26 cellular contexts compared by ENCODE assay signal in the genomic region with DNA sequence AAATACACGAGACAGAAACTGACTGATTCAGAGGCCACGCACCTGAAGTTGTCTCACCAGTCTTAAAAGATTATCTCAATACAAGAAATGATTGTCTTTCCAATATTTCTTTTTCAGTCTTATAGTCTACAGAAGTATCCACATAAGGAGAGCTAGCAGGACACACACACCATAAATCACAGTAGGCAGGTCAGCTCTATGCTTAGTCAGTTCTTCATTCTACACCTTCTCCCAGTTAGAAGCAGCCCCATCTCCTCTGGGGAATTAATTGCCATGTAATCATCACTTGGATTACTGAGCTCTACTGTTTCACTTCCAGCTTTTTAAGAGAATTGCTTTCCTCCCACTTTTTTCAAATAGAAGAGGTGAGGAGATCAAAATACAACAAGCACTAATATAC. TPM values are rescaled to one million over a fixed set of nuclear protein-coding genes. Genes with fewer than 3 reads are reported as not detected.
DNase-seq lines count a peak whose midpoint lies in the region; ATAC-seq and TF ChIP-seq lines count a peak whose summit lies in the region.
"Had no signal": no experiment of that assay in that cellular context is flagged by ENCODE, and none has a peak within 500 bp of the region (broad histone marks: within the 10 kb centered on the region; RNA-seq: fewer than 3 reads in every experiment).

No MANE protein-coding gene starts in this region.

- no peak overlapping the region for H2AFZ ChIP-seq in SK-N-SH (ENCODE audit: low read depth)

- H3K36me3 ChIP-seq in SK-N-SH (replicated peaks in 1 of 2; ENCODE audit: control insufficient read depth in 1 of 2, insufficient read depth in 2 of 2, low read length in 1 of 2): no peaks in the 10 kb centered on the region
- H3K36me3 ChIP-seq in uterus: no peaks in the 10 kb centered on the region
- H3K36me3 ChIP-seq: thoracic aorta had no signal

- H3K9ac ChIP-seq in SK-N-SH: no peak overlapping the region

- no peak overlapping the region for H3K4me3 ChIP-seq in SK-N-SH (ENCODE audit: low read depth in 2 of 2, low read length in 1 of 2)
- H3K4me3 ChIP-seq in foreskin fibroblast (ENCODE audit: low read depth in 1 of 2, low read length in 2 of 2): no peak overlapping the region
- H3K4me3 ChIP-seq in uterus: no peak overlapping the region
- H3K4me3 ChIP-seq: A549, dorsolateral prefrontal cortex, thoracic aorta had no signal

- H3K9me2 ChIP-seq in SK-N-SH: no peaks in the 10 kb centered on the region

- WGBS in SK-N-SH (ENCODE audit: low lambda C conversion rate): 88% methylated on average over 2 of the region's 2 CpGs

- intact Hi-C loops in uterus (cut with DNase I; ENCODE audit: low total_unique reads): no loop called here

- H3F3A ChIP-seq in SK-N-SH (replicated peaks; ENCODE audit: insufficient read depth): no peaks in the 10 kb centered on the region

- TF ChIP-seq EP300 in SK-N-SH (IDR thresholded peaks at IDR 0.05; ENCODE audit: borderline replicate concordance in 1 of 2, low read depth in 1 of 2, low read length in 1 of 2): no peak

- H3K9me3 ChIP-seq in SK-N-SH (no peaks in the 10 kb centered on the region), uterus (no peaks in the 10 kb centered on the region)
- H3K9me3 ChIP-seq: A549, thoracic aorta had no signal

- H3K4me2 ChIP-seq in SK-N-SH: no peak overlapping the region
- H3K4me2 ChIP-seq: A549 had no signal

- ATAC-seq in SK-N-SH treated with all-trans-retinoic acid at 6 μM for 48 hours (peak; percentile 25; the same call in 1 of the 3 replicates), HG03469 (IDR thresholded peaks at IDR 0.05; ENCODE audit: unreplicated experiment) (no peak), HG03280 (IDR thresholded peaks at IDR 0.05; ENCODE audit: unreplicated experiment) (no peak)
- ATAC-seq: A549; activated naive CD8-positive, alpha-beta T cell treated with anti-CD3 and anti-CD28 coated beads, Interleukin-2, amount 50 U/mL, for 24 hours; HCT116; left ventricle myocardium superior; naive thymus-derived CD8-positive, alpha-beta T cell had no signal

- TF ChIP-seq CTCF in SK-N-SH (IDR thresholded peaks at IDR 0.05): no peak
- TF ChIP-seq CTCF in foreskin fibroblast (IDR thresholded peaks at IDR 0.05; ENCODE audit: low read depth, low read length): no peak
- TF ChIP-seq CTCF in uterus (IDR thresholded peaks at IDR 0.05): no peak

- no peaks in the 10 kb centered on the region for H4K20me1 ChIP-seq in SK-N-SH (ENCODE audit: insufficient read depth)

- DNase-seq in SK-N-SH (no peak), NCI-H2227 treated with DMSO at 0.1 percent for 48 hours (lab: John Stamatoyannopoulos, UW) (peak; percentile 40), foreskin fibroblast (peak; percentile 8 to 10), uterus (no peak)
- no peak for DNase-seq in activated naive CD4-positive, alpha-beta T cell treated with anti-CD3 and anti-CD28 coated beads, Interleukin-2, amount 50 U/mL, for 16 hours
- DNase-seq: activated CD4-positive, alpha-beta T cell treated with anti-CD3 and anti-CD28 coated beads for 4 hours; activated gamma-delta T cell; activated naive CD8-positive, alpha-beta T cell treated with anti-CD3 and anti-CD28 coated beads, Interleukin-2, amount 50 U/mL, for 24 hours; activated T-cell treated with anti-CD3 and anti-CD28 coated beads, Interleukin-2, amount 50 U/mL, for 24 hours; DMS79; dorsolateral prefrontal cortex; islet precursor cell; left ventricle myocardium superior; naive thymus-derived CD8-positive, alpha-beta T cell; NCI-H1048; NCI-H187; NCI-H774; occipital lobe; small intestine had no signal

- CTCF ChIA-PET in SK-N-SH (lab: Yijun Ruan, JAX): interaction anchor here (1.0 to 1.8 kb wide), 4 partner anchors 45 to 444 kb away, joined by 3 to 5 read pairs (median 4); no protein-coding TSS in a partner anchor

- TF ChIP-seq POLR2A in uterus (IDR thresholded peaks at IDR 0.05): no peak

- H3K79me2 ChIP-seq in SK-N-SH (ENCODE audit: insufficient read depth): no peaks in the 10 kb centered on the region

- H3K4me1 ChIP-seq in SK-N-SH (ENCODE audit: control insufficient read depth in 1 of 2, insufficient read depth in 2 of 2, low read depth in 1 of 2, low read length in 1 of 2): peaks cover 4 to 18% of the 10 kb centered on the region in 2 experiments; a peak in 2 of 4 replicates
- H3K4me1 ChIP-seq in uterus: no peaks in the 10 kb centered on the region
- H3K4me1 ChIP-seq: A549 had no signal

- H3K27me3 ChIP-seq in SK-N-SH (ENCODE audit: insufficient read depth) (no peaks in the 10 kb centered on the region), uterus (no peaks in the 10 kb centered on the region)
- H3K27me3 ChIP-seq: dorsolateral prefrontal cortex had no signal

- H3K27ac ChIP-seq in SK-N-SH (ENCODE audit: low read depth in 2 of 2, low read length in 1 of 2) (no peak overlapping the region), uterus (no peak overlapping the region)
- H3K27ac ChIP-seq: A549, dorsolateral prefrontal cortex, thoracic aorta, VCaP had no signal

- no peak for TF ChIP-seq RAD21 in SK-N-SH (IDR thresholded peaks at IDR 0.05; ENCODE audit: low read length)

- POLR2A ChIA-PET in SK-N-SH (lab: Yijun Ruan, JAX): no interaction called here

TF ChIP-seq in SK-N-SH treated with all-trans-retinoic acid at 6 μM for 48 hours, 23 proteins besides CTCF, POLR2A, EP300 and RAD21 (continues in another document):
- TF ChIP-seq SNAI2 (CRISPR knock-in tag; IDR thresholded peaks at IDR 0.05) (no peak), ZFP30 (CRISPR knock-in tag; IDR thresholded peaks at IDR 0.05) (no peak), PATZ1 (CRISPR knock-in tag; IDR thresholded peaks at IDR 0.05; ENCODE audit: borderline replicate concordance) (no peak), PPARA (CRISPR knock-in tag; IDR thresholded peaks at IDR 0.05; ENCODE audit: borderline replicate concordance) (no peak), RARB (CRISPR knock-in tag; IDR thresholded peaks at IDR 0.05) (no peak)

TF ChIP-seq in SK-N-SH, 30 proteins besides CTCF, POLR2A, EP300 and RAD21:
- TF ChIP-seq FOXM1 (IDR thresholded peaks at IDR 0.05; ENCODE audit: low read depth) (no peak), RFX5 (IDR thresholded peaks at IDR 0.05; ENCODE audit: low read length) (no peak), TEAD4 (IDR thresholded peaks at IDR 0.05; ENCODE audit: borderline replicate concordance, insufficient read depth) (no peak), EZH2phosphoT487 (IDR thresholded peaks at IDR 0.05; ENCODE audit: borderline replicate concordance, low read depth) (no peak), ELF1 (IDR thresholded peaks at IDR 0.05) (no peak), MXI1 (IDR thresholded peaks at IDR 0.05; ENCODE audit: low read depth, low read length) (no peak), SIN3A (IDR thresholded peaks at IDR 0.05; ENCODE audit: borderline replicate concordance, low read depth, low read length) (no peak), JUND (IDR thresholded peaks at IDR 0.05) (no peak), ZBTB33 (IDR thresholded peaks at IDR 0.05; ENCODE audit: borderline replicate concordance, low read depth) (no peak)
- TF ChIP-seq, protein P1, sequence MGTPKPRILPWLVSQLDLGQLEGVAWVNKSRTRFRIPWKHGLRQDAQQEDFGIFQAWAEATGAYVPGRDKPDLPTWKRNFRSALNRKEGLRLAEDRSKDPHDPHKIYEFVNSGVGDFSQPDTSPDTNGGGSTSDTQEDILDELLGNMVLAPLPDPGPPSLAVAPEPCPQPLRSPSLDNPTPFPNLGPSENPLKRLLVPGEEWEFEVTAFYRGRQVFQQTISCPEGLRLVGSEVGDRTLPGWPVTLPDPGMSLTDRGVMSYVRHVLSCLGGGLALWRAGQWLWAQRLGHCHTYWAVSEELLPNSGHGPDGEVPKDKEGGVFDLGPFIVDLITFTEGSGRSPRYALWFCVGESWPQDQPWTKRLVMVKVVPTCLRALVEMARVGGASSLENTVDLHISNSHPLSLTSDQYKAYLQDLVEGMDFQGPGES (IDR thresholded peaks at IDR 0.05; ENCODE audit: low read depth, low read length): no peak

RNA-seq across cellular contexts. Expression of gene SMYD3, which starts 59.6 kb away (rescaled TPM):
- 31.4 and 37.1 TPM in 2 replicates for polyA plus RNA-seq in SK-N-SH (2012; rRNA removed)
- polyA plus RNA-seq in SK-N-SH (2012; cell fraction: cytosol; rRNA removed): 41.9 and 50.6 TPM in 2 replicates
- polyA plus RNA-seq in SK-N-SH (2012; cell fraction: nucleus; rRNA removed): 20.6 and 23.5 TPM in 2 replicates
- 10 to 100 TPM; 10.5 to 36.4 (median 22.5) TPM for total RNA-seq in uterus

Comparison
In these comparisons a context has a peak if more than half of its experiments do, and no peak if none do; other contexts are left out.
1. DNase-seq: peak in NCI-H2227 treated with DMSO at 0.1 percent for 48 hours (single experiment) and foreskin fibroblast (2 of 2); none in SK-N-SH (single experiment), activated naive CD4-positive, alpha-beta T cell treated with anti-CD3 and anti-CD28 coated beads, Interleukin-2, amount 50 U/mL, for 16 hours (single experiment) and uterus (0 of 2).